Comparison of ENCODE assay signal across 8 cellular contexts in genomic region chr18:79987566-79987965, GRCh38. TPM values are rescaled to one million over a fixed set of nuclear protein-coding genes. Genes with fewer than 3 reads are reported as not detected.
DNase-seq lines count a peak whose midpoint lies in the region; ATAC-seq and TF ChIP-seq lines count a peak whose summit lies in the region.

No MANE protein-coding gene starts in this region.

- H3K4me1 ChIP-seq in KMS-11 (ENCODE audit: low read depth, poor library complexity, severe bottlenecking) (peaks cover 30% of the 10 kb centered on the region), mucosa of stomach (ENCODE audit: control insufficient read depth, insufficient read depth, low read length) (peaks cover 10% of the 10 kb centered on the region)

- H3K9me3 ChIP-seq in mucosa of stomach (ENCODE audit: control insufficient read depth, low read length), result no peaks in the 10 kb centered on the region

- H3K79me2 ChIP-seq in KMS-11 (ENCODE audit: insufficient read depth, low read depth), result peaks cover 57% of the 10 kb centered on the region

- H4K20me1 ChIP-seq in KMS-11 (ENCODE audit: insufficient read depth), result peaks cover 31% of the 10 kb centered on the region

- no peak for ATAC-seq in GM21576 (IDR thresholded peaks at IDR 0.05; ENCODE audit: unreplicated experiment)
- no peak for ATAC-seq in omental fat pad (ENCODE audit: low FRiP score)

- H3K4me3 ChIP-seq in KMS-11 (IDR thresholded peaks at IDR 0.05; ENCODE audit: insufficient read depth, low read depth, low read length) (peak overlapping the region; percentile 7), mucosa of stomach (ENCODE audit: low read length) (peak overlapping the region; percentile 77)

- peak; percentile 30 for DNase-seq in AG08395 (ENCODE audit: low spot score)
- DNase-seq in caudate nucleus (lab: John Stamatoyannopoulos, UW), result no peak
- no peak for DNase-seq in NCI-H1436 (lab: John Stamatoyannopoulos, UW)
- DNase-seq in stimulated activated CD4-positive, alpha-beta T cell treated with anti-CD3 and anti-CD28 coated beads, Interleukin-2, amount 100 ng/mL, for 48 hours, result no peak
- DNase-seq in omental fat pad (ENCODE audit: low spot score), result no peak

- H3K9ac ChIP-seq in KMS-11 (peak overlapping the region; percentile 96), mucosa of stomach (ENCODE audit: low read length) (peak overlapping the region; percentile 93)

- H3K27me3 ChIP-seq in KMS-11 (ENCODE audit: insufficient read depth, low read depth), result no peaks in the 10 kb centered on the region
- H3K27me3 ChIP-seq in mucosa of stomach (ENCODE audit: control insufficient read depth, insufficient read depth, low read length), result no peaks in the 10 kb centered on the region

- no peaks in the 10 kb centered on the region; the same call in 1 of the 2 replicates for H3K36me3 ChIP-seq in KMS-11 (ENCODE audit: insufficient read depth)
- H3K36me3 ChIP-seq in mucosa of stomach (ENCODE audit: control insufficient read depth, insufficient read depth, low read length), result no peaks in the 10 kb centered on the region

- H3K27ac ChIP-seq in KMS-11 (peak overlapping the region; percentile 88), caudate nucleus (ENCODE audit: low read depth, low read length) (peak overlapping the region; percentile 79)

- no peak for TF ChIP-seq CTCF in KMS-11 (conservative IDR thresholded peaks at IDR 0.05; ENCODE audit: low read depth, low read length)
- TF ChIP-seq CTCF in omental fat pad (IDR thresholded peaks at IDR 0.05), result no peak

- peak overlapping the region; percentile 86 for H3K4me2 ChIP-seq in KMS-11

- peak overlapping the region; percentile 88; the same call in 1 of the 2 replicates for H2AFZ ChIP-seq in KMS-11 (ENCODE audit: low read depth)

RNA-seq across cellular contexts. Expression of gene TXNL4A, which starts 0.8 kb away (rescaled TPM):
- total RNA-seq in omental fat pad, result 10 to 100 TPM; 18.0 to 47.6 (median 33.6) TPM

RNA-seq across cellular contexts. Expression of gene HSBP1L1, which starts 23.1 kb away (rescaled TPM):
- 10 to 100 TPM; 13.2 to 20.1 (median 17.3) TPM for total RNA-seq in omental fat pad

RNA-seq across cellular contexts. Expression of gene SLC66A2, which starts 36.1 kb away (rescaled TPM):
- total RNA-seq in omental fat pad, result 100 to 1,000 TPM in 2 of 4 donors, 10 to 100 TPM in 2; 69.4 to 176 (median 103) TPM

RNA-seq across cellular contexts. Expression of gene RBFA, which starts 46.7 kb away (rescaled TPM):
- 10 to 100 TPM; 26.3 to 45.3 (median 32.8) TPM for total RNA-seq in omental fat pad
